10 cellular contexts compared by ENCODE assay signal in the genomic region with DNA sequence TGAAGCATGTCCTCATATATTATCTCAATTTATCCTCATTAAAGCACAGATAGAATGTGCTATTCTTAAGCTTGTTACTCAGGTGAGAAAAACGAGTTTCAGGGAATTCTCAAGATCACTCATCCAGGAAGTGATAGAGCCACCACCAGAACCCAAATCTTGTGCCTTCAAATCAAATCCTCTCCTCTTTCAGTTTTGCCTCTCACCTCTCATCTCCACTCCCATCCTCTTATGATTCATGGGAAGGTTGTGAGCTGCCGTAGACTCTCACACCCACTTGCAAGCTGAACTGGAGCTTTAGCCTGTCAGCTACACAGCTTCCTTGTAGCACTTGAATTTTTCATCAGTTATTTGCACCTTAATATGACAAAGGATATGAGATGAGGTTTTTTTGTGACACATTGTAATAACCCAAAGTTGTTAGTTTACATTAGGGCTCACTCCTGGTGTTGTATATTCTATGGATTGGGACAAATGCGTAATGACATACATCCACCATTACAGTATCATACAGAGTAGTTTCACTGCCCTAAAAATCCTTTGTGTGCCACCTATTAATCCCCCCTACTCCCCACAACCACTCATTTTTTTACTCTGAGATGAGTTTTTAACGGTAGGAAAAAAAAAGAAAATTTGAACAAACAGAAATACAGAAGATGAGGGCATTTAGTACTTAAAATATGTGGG. TPM values are rescaled to one million over a fixed set of nuclear protein-coding genes. Genes with fewer than 3 reads are reported as not detected.
DNase-seq lines count a peak whose midpoint lies in the region; ATAC-seq and TF ChIP-seq lines count a peak whose summit lies in the region.
"Had no signal": no experiment of that assay in that cellular context is flagged by ENCODE, and none has a peak within 500 bp of the region (broad histone marks: within the 10 kb centered on the region; RNA-seq: fewer than 3 reads in every experiment).

No MANE protein-coding gene starts in this region.

- no peak overlapping the region for H3K4me2 ChIP-seq in mesenchymal stem cell (ENCODE audit: low read length, poor library complexity, severe bottlenecking)

- no peak overlapping the region for H4K8ac ChIP-seq in mesenchymal stem cell (ENCODE audit: low read length)

- TF ChIP-seq POLR2A in erythroblast (IDR thresholded peaks at IDR 0.05; ENCODE audit: low read length) (no peak), spleen (IDR thresholded peaks at IDR 0.05) (no peak)

- WGBS in mesenchymal stem cell: 72% methylated on average over 2 of the region's 4 CpGs
- 57 to 64% (median 63%) methylated on average over 4 of the region's 4 CpGs for WGBS in spleen, 5 donors

- H3K27ac ChIP-seq in mesenchymal stem cell (ENCODE audit: low read length, poor library complexity, severe bottlenecking) (no peak overlapping the region), spleen (peak overlapping the region in 3 of 8 donors; percentile 55 to 72 (median 70))

- no peak overlapping the region for H2BK5ac ChIP-seq in mesenchymal stem cell (ENCODE audit: low read depth, low read length, poor library complexity, severe bottlenecking)

- ATAC-seq in GM18907 (IDR thresholded peaks at IDR 0.05; ENCODE audit: unreplicated experiment) (peak; percentile 18), HG03196 (IDR thresholded peaks at IDR 0.05; ENCODE audit: unreplicated experiment) (peak; percentile 25)

- no peak overlapping the region for H3K9ac ChIP-seq in mesenchymal stem cell (ENCODE audit: low read length)

- H3K27me3 ChIP-seq in mesenchymal stem cell (ENCODE audit: control insufficient read depth in 1 of 2, insufficient read depth in 1 of 2, low read length in 2 of 2) (peaks cover 4 to 15% of the 10 kb centered on the region in 2 experiments), spleen (replicated peaks in 1 of 7) (peaks cover 0 to 5% (median 0%) of the 10 kb centered on the region in 7 donors)

- H3K79me1 ChIP-seq in mesenchymal stem cell (replicated peaks; ENCODE audit: low read length, poor library complexity, severe bottlenecking): no peaks in the 10 kb centered on the region

- no peak overlapping the region for H3K18ac ChIP-seq in mesenchymal stem cell (ENCODE audit: low read depth in 1 of 2, low read length in 2 of 2)

- H3K14ac ChIP-seq in mesenchymal stem cell (ENCODE audit: low read length in 2 of 2): no peak overlapping the region

- no peak overlapping the region for H2BK12ac ChIP-seq in mesenchymal stem cell (ENCODE audit: low read length in 2 of 2)

- no peak overlapping the region for H4K91ac ChIP-seq in mesenchymal stem cell (ENCODE audit: low read length)

- peak; percentile 39 for DNase-seq in activated T-helper 9 cell treated with anti-CD3 and anti-CD28 coated beads, Interleukin-2, amount 50 U/mL, for 16 hours (ENCODE audit: low read depth)
- peak; percentile 21 to 65 for DNase-seq in stimulated activated CD4-positive, alpha-beta T cell treated with anti-CD3 and anti-CD28 coated beads, Interleukin-4, amount 100 ng/mL, for 4 hours
- no peak for DNase-seq in SHP77 (lab: John Stamatoyannopoulos, UW)
- no peak for DNase-seq in mesenchymal stem cell
- no peak for DNase-seq in erythroblast (lab: John Stamatoyannopoulos, UW)
- DNase-seq in spleen: no peak
- DNase-seq: naive B cell had no signal

- H2AK5ac ChIP-seq in mesenchymal stem cell (ENCODE audit: low read length, severe bottlenecking): no peak overlapping the region

- no peak overlapping the region for H3K23ac ChIP-seq in mesenchymal stem cell (ENCODE audit: low read length in 2 of 2)

- H2AFZ ChIP-seq in mesenchymal stem cell (ENCODE audit: low read depth, low read length): no peak overlapping the region

- no peak for TF ChIP-seq CTCF in spleen (IDR thresholded peaks at IDR 0.05 in 8 of 11, conservative IDR thresholded peaks at IDR 0.05 in 3 of 11)

- H3K9me3 ChIP-seq in mesenchymal stem cell (ENCODE audit: control insufficient read depth, low read length) (no peaks in the 10 kb centered on the region), spleen (no peaks in the 10 kb centered on the region)

- no peaks in the 10 kb centered on the region for H3K4me1 ChIP-seq in mesenchymal stem cell (ENCODE audit: control insufficient read depth, insufficient read depth, low read depth, low read length)
- H3K4me1 ChIP-seq in spleen: peaks cover 0 to 20% (median under 1%) of the 10 kb centered on the region in 6 donors

- H3K4me3 ChIP-seq in mesenchymal stem cell (ENCODE audit: insufficient read depth in 1 of 2, low read depth in 1 of 2, low read length in 2 of 2) (no peak overlapping the region), spleen (no peak overlapping the region)

- intact Hi-C loops in spleen (cut with DNase I; ENCODE audit: low total_unique reads): no loop called here

- H3K4ac ChIP-seq in mesenchymal stem cell (ENCODE audit: low read depth in 1 of 2, low read length in 2 of 2): no peak overlapping the region

- no peak overlapping the region for H2BK120ac ChIP-seq in mesenchymal stem cell (ENCODE audit: low read depth, low read length)

- H3K36me3 ChIP-seq in mesenchymal stem cell (ENCODE audit: control insufficient read depth in 1 of 2, insufficient read depth in 2 of 2, low read depth in 1 of 2, low read length in 2 of 2) (no peaks in the 10 kb centered on the region), spleen (no peaks in the 10 kb centered on the region)

- H2BK15ac ChIP-seq in mesenchymal stem cell (ENCODE audit: low read depth, poor library complexity, severe bottlenecking): no peak overlapping the region

RNA-seq across cellular contexts. Expression of a gene that starts 25.7 kb away (rescaled TPM):
- not detected for polyA plus RNA-seq in mesenchymal stem cell (2013, experiment 1 of 2)
- polyA plus RNA-seq in mesenchymal stem cell (2013, experiment 2 of 2): not detected
- 10 to 100 TPM in 1 of 7 donors, 1 to 10 TPM in 5, not detected in 1; 1.8 to 11.9 (median 5.6) TPM for total RNA-seq in spleen
- under 1 TPM; 0.30 to 0.86 (median 0.49) TPM for polyA plus RNA-seq in spleen
- total RNA-seq: SK-MEL-5 had no signal

RNA-seq across cellular contexts. Expression of a gene that starts 34.8 kb away (rescaled TPM):
- polyA plus RNA-seq in mesenchymal stem cell (2013, experiment 1 of 2): 112 TPM
- 120 TPM for polyA plus RNA-seq in mesenchymal stem cell (2013, experiment 2 of 2)
- 100 to 1,000 TPM in 5 of 7 donors, 10 to 100 TPM in 2; 84.0 to 174 (median 114) TPM for total RNA-seq in spleen
- polyA plus RNA-seq in spleen: 10 to 100 TPM; 26.1 to 30.7 (median 28.2) TPM

RNA-seq across cellular contexts. Expression of a gene that starts 35.9 kb away (rescaled TPM):
- polyA plus RNA-seq in mesenchymal stem cell (2013, experiment 1 of 2): 15.8 TPM
- 16.0 TPM for polyA plus RNA-seq in mesenchymal stem cell (2013, experiment 2 of 2)
- total RNA-seq in spleen: 10 to 100 TPM; 14.5 to 26.0 (median 18.8) TPM
- polyA plus RNA-seq in spleen: 10 to 100 TPM in 2 of 3 donors, 1 to 10 TPM in 1; 9.8 to 14.8 (median 14.0) TPM

RNA-seq across cellular contexts. Expression of a gene that starts 60.0 kb away (rescaled TPM):
- polyA plus RNA-seq in mesenchymal stem cell (2013, experiment 1 of 2): not detected
- polyA plus RNA-seq in mesenchymal stem cell (2013, experiment 2 of 2): not detected
- not detected for total RNA-seq in spleen
- polyA plus RNA-seq in spleen: not detected
- total RNA-seq: SK-MEL-5 had no signal

Comparison
In these comparisons a context has a peak if more than half of its experiments do, and no peak if none do; other contexts are left out.
1. DNase-seq: peak in activated T-helper 9 cell treated with anti-CD3 and anti-CD28 coated beads, Interleukin-2, amount 50 U/mL, for 16 hours (single experiment) and stimulated activated CD4-positive, alpha-beta T cell treated with anti-CD3 and anti-CD28 coated beads, Interleukin-4, amount 100 ng/mL, for 4 hours (2 of 2); none in SHP77 (0 of 2), mesenchymal stem cell (single experiment), erythroblast (0 of 2) and spleen (single experiment).